ENCODE assay signal across 10 cellular contexts in genomic region chr3:46496745-46497555, GRCh38. TPM values are rescaled to one million over a fixed set of nuclear protein-coding genes. Genes with fewer than 3 reads are reported as not detected.
A peak's percentile ranks its signal among the peaks of the same experiment; 100 is the strongest.
DNase-seq lines count a peak whose midpoint lies in the region; ATAC-seq lines count a peak whose summit lies in the region.
"Had no signal": no experiment of that assay in that cellular context is flagged by ENCODE, and none has a peak within 500 bp of the region (broad histone marks: within the 10 kb centered on the region; RNA-seq: fewer than 3 reads in every experiment).

No MANE protein-coding gene starts in this region.

- H3K79me2 ChIP-seq in Karpas-422 (ENCODE audit: low read length), result no peaks in the 10 kb centered on the region

- no peak overlapping the region for H3K4me3 Mint-ChIP-seq in CD4-positive, alpha-beta memory T cell

- H3K27ac Mint-ChIP-seq in CD4-positive, alpha-beta memory T cell, result peak overlapping the region in 1 of 7 donors; percentile 84

- H3K27me3 ChIP-seq in CD4-positive, alpha-beta memory T cell (ENCODE audit: insufficient read depth, low read length), result no peaks in the 10 kb centered on the region
- no peaks in the 10 kb centered on the region for H3K27me3 ChIP-seq in Karpas-422 (ENCODE audit: low read length)

- H3K9me3 Mint-ChIP-seq in CD4-positive, alpha-beta memory T cell, result no peaks in the 10 kb centered on the region

- peak in 4 of 5 donors; percentile 26 to 40 (median 30) for DNase-seq in CD4-positive, alpha-beta memory T cell
- DNase-seq in Karpas-422 (peak; percentile 83), activated T-cell treated with anti-CD3 and anti-CD28 coated beads for 24 hours (ENCODE audit: low read depth) (peak; percentile 36), left lobe of liver (ENCODE audit: low spot score) (peak; percentile 76), D341Med (ENCODE audit: low spot score) (no peak)

- peaks cover 9% of the 10 kb centered on the region for H4K20me1 ChIP-seq in Karpas-422 (ENCODE audit: insufficient read depth, low read depth, low read length)

- no peaks in the 10 kb centered on the region for H3K36me3 Mint-ChIP-seq in CD4-positive, alpha-beta memory T cell

- no peaks in the 10 kb centered on the region for H3K9me2 ChIP-seq in Karpas-422 (replicated peaks; ENCODE audit: insufficient read depth, low read length)

- no peak overlapping the region for H3K4me3 ChIP-seq in CD4-positive, alpha-beta memory T cell (ENCODE audit: low read length in 2 of 2)
- H3K4me3 ChIP-seq in Karpas-422 (ENCODE audit: low read length), result no peak overlapping the region

- no peaks in the 10 kb centered on the region for H3K36me3 ChIP-seq in CD4-positive, alpha-beta memory T cell (ENCODE audit: insufficient read depth, low read length)
- no peaks in the 10 kb centered on the region for H3K36me3 ChIP-seq in Karpas-422 (ENCODE audit: insufficient read depth, low read length)

- peaks cover 2 to 13% (median 5%) of the 10 kb centered on the region in 4 donors for H3K4me1 Mint-ChIP-seq in CD4-positive, alpha-beta memory T cell

- no peaks in the 10 kb centered on the region for H3K9me3 ChIP-seq in CD4-positive, alpha-beta memory T cell (ENCODE audit: control insufficient read depth in 1 of 2, low read length in 2 of 2)
- H3K9me3 ChIP-seq in Karpas-422 (ENCODE audit: low read length), result no peaks in the 10 kb centered on the region

- intact Hi-C loops in CD4-positive, alpha-beta memory T cell (cut with micrococcal nuclease), result loop anchor here (1.0 kb wide), 1 partner anchor 61 kb away; no protein-coding TSS in a partner anchor

- no peak overlapping the region for H3K27ac ChIP-seq in CD4-positive, alpha-beta memory T cell (ENCODE audit: low read depth, low read length)
- no peak overlapping the region for H3K27ac ChIP-seq in Karpas-422 (ENCODE audit: low read length)

- CTCF ChIA-PET in CD4-positive, alpha-beta memory T cell (lab: Charles Lee; ENCODE audit: partially characterized antibody), result interaction anchor here (0.9 to 5.7 kb wide), 9 partner anchors 8 to 133 kb away, joined by 3 to 110 read pairs (median 11); no protein-coding TSS in a partner anchor

- no peak overlapping the region for H2AFZ ChIP-seq in Karpas-422 (ENCODE audit: low read length)

- no peak overlapping the region for H3K9ac ChIP-seq in Karpas-422 (ENCODE audit: low read length)

- no peaks in the 10 kb centered on the region for H3K27me3 Mint-ChIP-seq in CD4-positive, alpha-beta memory T cell

- H3K4me2 ChIP-seq in Karpas-422 (ENCODE audit: low read depth, low read length, poor library complexity, severe bottlenecking), result no peak overlapping the region

- ATAC-seq in left lobe of liver (peak; percentile 63), HG02759 (IDR thresholded peaks at IDR 0.05; ENCODE audit: unreplicated experiment) (no peak), HG02571 (IDR thresholded peaks at IDR 0.05; ENCODE audit: unreplicated experiment) (no peak), HG03175 (IDR thresholded peaks at IDR 0.05; ENCODE audit: unreplicated experiment) (no peak)

- peaks cover 10% of the 10 kb centered on the region for H3K4me1 ChIP-seq in CD4-positive, alpha-beta memory T cell (ENCODE audit: insufficient read depth, low read length)
- H3K4me1 ChIP-seq in Karpas-422 (ENCODE audit: low read length), result peaks cover 6% of the 10 kb centered on the region

- POLR2A ChIA-PET in CD4-positive, alpha-beta memory T cell (lab: Charles Lee; ENCODE audit: partially characterized antibody), result interaction anchor here (1.1 to 1.4 kb wide), 2 partner anchors 41 to 61 kb away, joined by 4 to 11 read pairs; no protein-coding TSS in a partner anchor

RNA-seq across cellular contexts. Expression of gene RTP3, which starts 0.8 kb away (rescaled TPM):
- not detected for total RNA-seq in CD4-positive, alpha-beta memory T cell
- not detected for polyA plus RNA-seq in CD4-positive, alpha-beta memory T cell
- not detected in 2 replicates for total RNA-seq in Karpas-422 (2014; rRNA removed; shearing (Covaris generic); ENCODE audit: low replicate concordance)
- total RNA-seq in left lobe of liver, result 28.6 TPM
- total RNA-seq: HT1080, lower leg skin had no signal

RNA-seq across cellular contexts. Expression of gene LTF, which starts 32.2 kb away (rescaled TPM):
- not detected for total RNA-seq in CD4-positive, alpha-beta memory T cell
- polyA plus RNA-seq in CD4-positive, alpha-beta memory T cell, result not detected
- total RNA-seq in Karpas-422 (2014; rRNA removed; shearing (Covaris generic); ENCODE audit: low replicate concordance), result not detected in 2 replicates
- 1.7 TPM for total RNA-seq in left lobe of liver

Comparison
In these comparisons a context has a peak if more than half of its experiments do, and no peak if none do; other contexts are left out.
1. RNA of gene RTP3, which starts 0.8 kb away (total RNA-seq): 28.6 TPM in left lobe of liver (single experiment); not detected in CD4-positive, alpha-beta memory T cell and not detected in Karpas-422; every median in the first group is over 10 times any median in the second.